ENCODE assay signal across 2 cellular contexts in the genomic region with DNA sequence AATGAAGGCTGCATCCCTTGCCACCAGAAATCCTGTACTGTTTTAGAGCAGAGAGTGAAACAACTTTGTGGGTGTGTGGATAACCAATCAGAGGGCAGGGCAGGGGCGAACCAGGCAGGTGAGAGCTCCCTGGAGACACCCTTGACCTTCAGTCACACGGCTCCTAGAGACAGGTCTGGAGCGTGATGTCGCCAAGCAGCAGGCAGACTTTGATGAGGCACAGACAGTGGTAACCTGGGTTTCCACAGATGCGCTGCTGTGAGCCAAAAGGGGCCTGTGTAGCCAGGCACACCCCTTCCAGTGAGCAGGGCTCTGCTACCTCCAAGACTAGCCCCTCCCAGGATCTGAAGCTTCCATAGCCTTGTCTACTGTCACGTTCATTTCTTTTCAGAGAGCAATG.
TF ChIP-seq lines count a peak whose summit lies in the region.

No MANE protein-coding gene starts in this region.

TF ChIP-seq in GM23338, 12 proteins besides CTCF, POLR2A, EP300 and RAD21 (continued from another document):
- TF ChIP-seq, protein P1, sequence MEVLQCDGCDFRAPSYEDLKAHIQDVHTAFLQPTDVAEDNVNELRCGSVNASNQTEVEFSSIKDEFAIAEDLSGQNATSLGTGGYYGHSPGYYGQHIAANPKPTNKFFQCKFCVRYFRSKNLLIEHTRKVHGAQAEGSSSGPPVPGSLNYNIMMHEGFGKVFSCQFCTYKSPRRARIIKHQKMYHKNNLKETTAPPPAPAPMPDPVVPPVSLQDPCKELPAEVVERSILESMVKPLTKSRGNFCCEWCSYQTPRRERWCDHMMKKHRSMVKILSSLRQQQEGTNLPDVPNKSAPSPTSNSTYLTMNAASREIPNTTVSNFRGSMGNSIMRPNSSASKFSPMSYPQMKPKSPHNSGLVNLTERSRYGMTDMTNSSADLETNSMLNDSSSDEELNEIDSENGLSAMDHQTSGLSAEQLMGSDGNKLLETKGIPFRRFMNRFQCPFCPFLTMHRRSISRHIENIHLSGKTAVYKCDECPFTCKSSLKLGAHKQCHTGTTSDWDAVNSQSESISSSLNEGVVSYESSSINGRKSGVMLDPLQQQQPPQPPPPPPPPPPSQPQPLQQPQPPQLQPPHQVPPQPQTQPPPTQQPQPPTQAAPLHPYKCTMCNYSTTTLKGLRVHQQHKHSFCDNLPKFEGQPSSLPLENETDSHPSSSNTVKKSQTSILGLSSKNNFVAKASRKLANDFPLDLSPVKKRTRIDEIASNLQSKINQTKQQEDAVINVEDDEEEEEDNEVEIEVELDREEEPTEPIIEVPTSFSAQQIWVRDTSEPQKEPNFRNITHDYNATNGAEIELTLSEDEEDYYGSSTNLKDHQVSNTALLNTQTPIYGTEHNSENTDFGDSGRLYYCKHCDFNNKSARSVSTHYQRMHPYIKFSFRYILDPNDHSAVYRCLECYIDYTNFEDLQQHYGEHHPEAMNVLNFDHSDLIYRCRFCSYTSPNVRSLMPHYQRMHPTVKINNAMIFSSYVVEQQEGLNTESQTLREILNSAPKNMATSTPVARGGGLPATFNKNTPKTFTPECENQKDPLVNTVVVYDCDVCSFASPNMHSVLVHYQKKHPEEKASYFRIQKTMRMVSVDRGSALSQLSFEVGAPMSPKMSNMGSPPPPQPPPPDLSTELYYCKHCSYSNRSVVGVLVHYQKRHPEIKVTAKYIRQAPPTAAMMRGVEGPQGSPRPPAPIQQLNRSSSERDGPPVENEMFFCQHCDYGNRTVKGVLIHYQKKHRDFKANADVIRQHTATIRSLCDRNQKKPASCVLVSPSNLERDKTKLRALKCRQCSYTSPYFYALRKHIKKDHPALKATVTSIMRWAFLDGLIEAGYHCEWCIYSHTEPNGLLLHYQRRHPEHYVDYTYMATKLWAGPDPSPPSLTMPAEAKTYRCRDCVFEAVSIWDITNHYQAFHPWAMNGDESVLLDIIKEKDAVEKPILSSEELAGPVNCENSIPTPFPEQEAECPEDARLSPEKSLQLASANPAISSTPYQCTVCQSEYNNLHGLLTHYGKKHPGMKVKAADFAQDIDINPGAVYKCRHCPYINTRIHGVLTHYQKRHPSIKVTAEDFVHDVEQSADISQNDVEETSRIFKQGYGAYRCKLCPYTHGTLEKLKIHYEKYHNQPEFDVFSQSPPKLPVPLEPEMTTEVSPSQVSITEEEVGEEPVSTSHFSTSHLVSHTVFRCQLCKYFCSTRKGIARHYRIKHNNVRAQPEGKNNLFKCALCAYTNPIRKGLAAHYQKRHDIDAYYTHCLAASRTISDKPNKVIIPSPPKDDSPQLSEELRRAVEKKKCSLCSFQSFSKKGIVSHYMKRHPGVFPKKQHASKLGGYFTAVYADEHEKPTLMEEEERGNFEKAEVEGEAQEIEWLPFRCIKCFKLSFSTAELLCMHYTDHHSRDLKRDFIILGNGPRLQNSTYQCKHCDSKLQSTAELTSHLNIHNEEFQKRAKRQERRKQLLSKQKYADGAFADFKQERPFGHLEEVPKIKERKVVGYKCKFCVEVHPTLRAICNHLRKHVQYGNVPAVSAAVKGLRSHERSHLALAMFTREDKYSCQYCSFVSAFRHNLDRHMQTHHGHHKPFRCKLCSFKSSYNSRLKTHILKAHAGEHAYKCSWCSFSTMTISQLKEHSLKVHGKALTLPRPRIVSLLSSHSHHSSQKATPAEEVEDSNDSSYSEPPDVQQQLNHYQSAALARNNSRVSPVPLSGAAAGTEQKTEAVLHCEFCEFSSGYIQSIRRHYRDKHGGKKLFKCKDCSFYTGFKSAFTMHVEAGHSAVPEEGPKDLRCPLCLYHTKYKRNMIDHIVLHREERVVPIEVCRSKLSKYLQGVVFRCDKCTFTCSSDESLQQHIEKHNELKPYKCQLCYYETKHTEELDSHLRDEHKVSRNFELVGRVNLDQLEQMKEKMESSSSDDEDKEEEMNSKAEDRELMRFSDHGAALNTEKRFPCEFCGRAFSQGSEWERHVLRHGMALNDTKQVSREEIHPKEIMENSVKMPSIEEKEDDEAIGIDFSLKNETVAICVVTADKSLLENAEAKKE (CRISPR knock-in tag; IDR thresholded peaks at IDR 0.05): no peak
- TF ChIP-seq STAT1 (IDR thresholded peaks at IDR 0.05; ENCODE audit: unreplicated experiment): no peak
- TF ChIP-seq, protein P2, sequence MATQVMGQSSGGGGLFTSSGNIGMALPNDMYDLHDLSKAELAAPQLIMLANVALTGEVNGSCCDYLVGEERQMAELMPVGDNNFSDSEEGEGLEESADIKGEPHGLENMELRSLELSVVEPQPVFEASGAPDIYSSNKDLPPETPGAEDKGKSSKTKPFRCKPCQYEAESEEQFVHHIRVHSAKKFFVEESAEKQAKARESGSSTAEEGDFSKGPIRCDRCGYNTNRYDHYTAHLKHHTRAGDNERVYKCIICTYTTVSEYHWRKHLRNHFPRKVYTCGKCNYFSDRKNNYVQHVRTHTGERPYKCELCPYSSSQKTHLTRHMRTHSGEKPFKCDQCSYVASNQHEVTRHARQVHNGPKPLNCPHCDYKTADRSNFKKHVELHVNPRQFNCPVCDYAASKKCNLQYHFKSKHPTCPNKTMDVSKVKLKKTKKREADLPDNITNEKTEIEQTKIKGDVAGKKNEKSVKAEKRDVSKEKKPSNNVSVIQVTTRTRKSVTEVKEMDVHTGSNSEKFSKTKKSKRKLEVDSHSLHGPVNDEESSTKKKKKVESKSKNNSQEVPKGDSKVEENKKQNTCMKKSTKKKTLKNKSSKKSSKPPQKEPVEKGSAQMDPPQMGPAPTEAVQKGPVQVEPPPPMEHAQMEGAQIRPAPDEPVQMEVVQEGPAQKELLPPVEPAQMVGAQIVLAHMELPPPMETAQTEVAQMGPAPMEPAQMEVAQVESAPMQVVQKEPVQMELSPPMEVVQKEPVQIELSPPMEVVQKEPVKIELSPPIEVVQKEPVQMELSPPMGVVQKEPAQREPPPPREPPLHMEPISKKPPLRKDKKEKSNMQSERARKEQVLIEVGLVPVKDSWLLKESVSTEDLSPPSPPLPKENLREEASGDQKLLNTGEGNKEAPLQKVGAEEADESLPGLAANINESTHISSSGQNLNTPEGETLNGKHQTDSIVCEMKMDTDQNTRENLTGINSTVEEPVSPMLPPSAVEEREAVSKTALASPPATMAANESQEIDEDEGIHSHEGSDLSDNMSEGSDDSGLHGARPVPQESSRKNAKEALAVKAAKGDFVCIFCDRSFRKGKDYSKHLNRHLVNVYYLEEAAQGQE (IDR thresholded peaks at IDR 0.05; ENCODE audit: unreplicated experiment): no peak
- no peak for TF ChIP-seq ZNF114 (CRISPR knock-in tag; IDR thresholded peaks at IDR 0.05)

TF ChIP-seq in WTC11, 78 proteins besides CTCF, POLR2A, EP300 and RAD21 (continued from another document):
- TF ChIP-seq, protein P3, sequence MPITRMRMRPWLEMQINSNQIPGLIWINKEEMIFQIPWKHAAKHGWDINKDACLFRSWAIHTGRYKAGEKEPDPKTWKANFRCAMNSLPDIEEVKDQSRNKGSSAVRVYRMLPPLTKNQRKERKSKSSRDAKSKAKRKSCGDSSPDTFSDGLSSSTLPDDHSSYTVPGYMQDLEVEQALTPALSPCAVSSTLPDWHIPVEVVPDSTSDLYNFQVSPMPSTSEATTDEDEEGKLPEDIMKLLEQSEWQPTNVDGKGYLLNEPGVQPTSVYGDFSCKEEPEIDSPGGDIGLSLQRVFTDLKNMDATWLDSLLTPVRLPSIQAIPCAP (CRISPR knock-in tag; IDR thresholded peaks at IDR 0.05): no peak
- TF ChIP-seq ZNF671 (CRISPR knock-in tag; IDR thresholded peaks at IDR 0.05) (no peak), ZNF232 (CRISPR knock-in tag; IDR thresholded peaks at IDR 0.05) (no peak), CREM (CRISPR knock-in tag; IDR thresholded peaks at IDR 0.05) (no peak)
